Comparison of ENCODE assay signal across 1 cellular context in the genomic region with DNA sequence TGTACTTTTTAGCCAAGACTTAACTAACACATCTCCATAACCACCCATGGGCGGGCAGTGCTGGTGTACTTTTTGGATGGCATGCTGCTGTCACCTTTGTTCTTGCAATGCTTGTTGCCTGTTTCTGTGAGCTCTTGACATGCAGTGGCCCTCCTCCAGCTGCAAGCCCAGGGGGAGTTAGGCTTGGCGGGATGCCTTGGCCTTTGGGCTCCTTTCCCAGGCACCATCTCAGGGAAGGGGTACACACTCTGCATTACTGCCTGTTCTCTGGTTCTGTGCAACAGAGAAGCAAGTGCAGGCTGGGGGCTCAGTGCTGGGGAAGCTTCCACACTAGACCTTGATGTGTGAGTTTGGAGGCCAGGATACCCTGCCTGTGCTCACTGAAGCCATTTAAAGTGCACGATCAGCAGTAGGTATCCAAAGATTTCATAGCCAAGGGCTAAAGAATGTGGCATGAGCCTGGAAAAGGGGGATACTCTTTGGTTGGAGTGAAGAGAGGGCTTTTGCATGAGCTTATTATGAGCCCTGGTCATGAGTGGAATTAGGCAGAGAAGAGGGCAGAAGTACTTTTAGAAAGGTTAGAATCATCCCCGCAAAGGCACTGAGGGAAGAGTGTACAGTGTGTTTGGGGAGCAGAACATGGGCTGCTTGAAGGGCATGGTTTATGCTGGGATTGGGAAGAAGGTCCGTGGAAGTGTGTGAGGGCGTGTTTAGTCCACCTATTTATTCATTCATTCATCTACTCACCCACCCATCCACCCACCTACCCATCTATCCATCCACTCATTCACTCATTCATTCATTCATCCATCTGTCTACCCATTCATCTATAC.
TF ChIP-seq lines count a peak whose summit lies in the region.

No MANE protein-coding gene starts in this region.

TF ChIP-seq in IMR-90, 13 proteins besides CTCF, POLR2A, EP300 and RAD21:
- no peak for TF ChIP-seq RCOR1 (IDR thresholded peaks at IDR 0.05; ENCODE audit: insufficient replicate concordance, low read length)
- peak; percentile 34; the same call in 1 of the 2 replicates for TF ChIP-seq MAFK (IDR thresholded peaks at IDR 0.05; ENCODE audit: low read depth, low read length)
